9 cellular contexts compared by ENCODE assay signal in the genomic region with DNA sequence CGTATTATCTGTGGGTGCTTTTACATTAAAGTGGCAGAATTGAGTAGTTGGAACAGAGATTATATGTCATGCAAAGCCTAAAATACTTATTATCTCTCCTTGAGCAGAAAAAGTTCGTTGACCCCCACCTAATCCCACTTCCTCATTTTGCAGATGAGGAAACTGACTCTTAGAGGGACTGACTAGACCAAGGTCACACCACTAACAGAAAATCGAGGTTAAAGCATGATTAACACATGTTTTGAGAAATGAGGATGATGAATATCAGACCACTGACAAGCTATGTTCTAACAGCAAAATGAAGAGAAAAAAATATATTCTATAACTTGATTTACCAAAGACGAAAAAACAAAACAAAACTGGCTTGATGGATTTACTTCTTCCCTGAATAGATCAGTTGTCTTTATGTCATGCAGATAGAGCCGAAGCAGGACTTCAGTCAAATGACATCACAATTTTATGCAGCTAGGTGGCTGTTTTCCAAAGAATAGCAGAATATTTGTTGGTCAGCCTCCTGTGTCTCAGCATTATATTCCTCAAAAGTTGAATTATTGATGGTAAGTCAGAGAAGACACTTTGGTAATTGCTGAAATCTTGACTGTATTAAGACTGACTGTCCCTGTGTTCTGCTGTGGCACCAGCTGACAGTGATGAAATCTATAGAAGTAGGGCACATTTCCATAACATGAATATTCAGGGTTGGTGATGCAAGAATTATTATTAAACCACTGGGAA. TPM values are rescaled to one million over a fixed set of nuclear protein-coding genes. Genes with fewer than 3 reads are reported as not detected.
DNase-seq lines count a peak whose midpoint lies in the region; ATAC-seq and TF ChIP-seq lines count a peak whose summit lies in the region.
"Had no signal": no experiment of that assay in that cellular context is flagged by ENCODE, and none has a peak within 500 bp of the region (broad histone marks: within the 10 kb centered on the region; RNA-seq: fewer than 3 reads in every experiment).

No MANE protein-coding gene starts in this region.

- H3K27ac ChIP-seq in adrenal gland, result no peak overlapping the region

- H3K27me3 ChIP-seq in adrenal gland, result no peaks in the 10 kb centered on the region

- ATAC-seq in GM19468 (IDR thresholded peaks at IDR 0.05; ENCODE audit: extremely low read depth, unreplicated experiment) (peak; percentile 29), HG03066 (IDR thresholded peaks at IDR 0.05; ENCODE audit: low read depth, unreplicated experiment) (peak; percentile 55)

- no peak overlapping the region for H3K4me3 ChIP-seq in adrenal gland

- WGBS in adrenal gland, 4 donors, result 43 to 61% (median 51%) methylated on average over 5 of the region's 5 CpGs

- DNase-seq in GDM1 (lab: John Stamatoyannopoulos, UW), result peak; percentile 31
- peak; percentile 56 for DNase-seq in NOMO-1 treated with dmso at 0.1 percent for 144 hours (lab: John Stamatoyannopoulos, UW; ENCODE audit: unreplicated experiment)
- DNase-seq in activated CD8-positive, alpha-beta memory T cell treated with anti-CD3 and anti-CD28 coated beads, Interleukin-2, amount 50 U/mL, for 48 hours, result no peak
- DNase-seq in stimulated activated CD4-positive, alpha-beta T cell treated with anti-CD3 and anti-CD28 coated beads, Interleukin-2, amount 100 ng/mL, for 24 hours, result no peak
- DNase-seq in adrenal gland, result no peak
- DNase-seq in DMS53 (lab: John Stamatoyannopoulos, UW), result no peak
- DNase-seq: activated CD4-positive, alpha-beta T cell treated with anti-CD3 and anti-CD28 coated beads for 48 hours had no signal

- TF ChIP-seq CTCF in adrenal gland (IDR thresholded peaks at IDR 0.05), result no peak

- no peaks in the 10 kb centered on the region for H3K36me3 ChIP-seq in adrenal gland (replicated peaks in 1 of 2)

- H3K9me3 ChIP-seq in adrenal gland (replicated peaks in 1 of 3), result no peaks in the 10 kb centered on the region

- H3K4me1 ChIP-seq in adrenal gland (replicated peaks in 1 of 2), result no peaks in the 10 kb centered on the region

- intact Hi-C loops in adrenal gland (cut with DNase I), result no loop called here

- TF ChIP-seq POLR2A in adrenal gland (IDR thresholded peaks at IDR 0.05), result no peak

RNA-seq across cellular contexts. Expression of gene SMIM30, which starts 24.2 kb away (rescaled TPM):
- 100 to 1,000 TPM in 1 of 8 donors, 10 to 100 TPM in 7; 44.4 to 106 (median 50.1) TPM for total RNA-seq in adrenal gland
- 100 to 1,000 TPM; 116 to 145 (median 134) TPM for polyA plus RNA-seq in adrenal gland

RNA-seq across cellular contexts. Expression of gene GPR85, which starts 55.9 kb away (rescaled TPM):
- total RNA-seq in adrenal gland, result 1 to 10 TPM in 3 of 8 donors, under 1 TPM in 4, not detected in 1; 0.46 to 1.6 (median 0.83) TPM
- polyA plus RNA-seq in adrenal gland, result 1 to 10 TPM; 1.1 to 2.3 (median 1.7) TPM

Comparison
In these comparisons a context has a peak if more than half of its experiments do, and no peak if none do; other contexts are left out.
1. DNase-seq: peak in GDM1 (single experiment) and NOMO-1 treated with dmso at 0.1 percent for 144 hours (single experiment); none in activated CD8-positive, alpha-beta memory T cell treated with anti-CD3 and anti-CD28 coated beads, Interleukin-2, amount 50 U/mL, for 48 hours (single experiment), stimulated activated CD4-positive, alpha-beta T cell treated with anti-CD3 and anti-CD28 coated beads, Interleukin-2, amount 100 ng/mL, for 24 hours (0 of 2), adrenal gland (0 of 7) and DMS53 (single experiment).